13 cellular contexts compared by ENCODE assay signal in genomic region chr7:47277321-47277781, GRCh38.
"Had no signal": no experiment of that assay in that cellular context is flagged by ENCODE, and none has a peak within 500 bp of the region (broad histone marks: within the 10 kb centered on the region; RNA-seq: fewer than 3 reads in every experiment).

No MANE protein-coding gene starts in this region.

- DNase-seq: dermis blood vessel endothelial cell; foreskin keratinocyte; left colon; mammary epithelial cell; naive thymus-derived CD4-positive, alpha-beta T cell; nephron progenitor cell; stimulated activated CD4-positive, alpha-beta T cell treated with anti-CD3 and anti-CD28 coated beads, Interleukin-2, amount 100 ng/mL, for 48 hours; stimulated activated naive CD8-positive, alpha-beta T cell treated with anti-CD3 and anti-CD28 coated beads, Interleukin-15, Interleukin-2, amounts not matched to agents 100 U/mL and 50 U/mL, for 24 hours; thyroid gland; uterus had no signal

- H3K36me3 ChIP-seq: uterus had no signal

- H3K4me3 ChIP-seq: hepatocyte, smooth muscle cell, suprapubic skin, thyroid gland, uterus had no signal

- H3K4me1 ChIP-seq: foreskin keratinocyte, suprapubic skin, thyroid gland, uterus had no signal

- H3K9me3 ChIP-seq: suprapubic skin, thyroid gland, uterus had no signal

- ATAC-seq: foreskin keratinocyte; left colon; naive thymus-derived CD4-positive, alpha-beta T cell; stimulated activated naive CD8-positive, alpha-beta T cell treated with anti-CD3 and anti-CD28 coated beads, Interleukin-15, Interleukin-2, amounts not matched to agents 100 U/mL and 50 U/mL, for 24 hours had no signal

- H3K27ac ChIP-seq: foreskin keratinocyte, hepatocyte, suprapubic skin, thyroid gland, uterus had no signal

- H3K27me3 ChIP-seq: foreskin keratinocyte, hepatocyte, suprapubic skin, thyroid gland, uterus had no signal
